In genomic region chr7:98772242-98772603, GRCh38 we compare ENCODE assay signal across 14 cellular contexts.
DNase-seq lines count a peak whose midpoint lies in the region; ATAC-seq and TF ChIP-seq lines count a peak whose summit lies in the region.
"Had no signal": no experiment of that assay in that cellular context is flagged by ENCODE, and none has a peak within 500 bp of the region (broad histone marks: within the 10 kb centered on the region; RNA-seq: fewer than 3 reads in every experiment).

No MANE protein-coding gene starts in this region.

- CTCF ChIA-PET in IMR-90 (lab: Yijun Ruan, JAX): no interaction called here

- no peak overlapping the region for H4K5ac ChIP-seq in IMR-90 (ENCODE audit: low read depth, low read length)

- H3K27ac ChIP-seq in IMR-90 (ENCODE audit: insufficient read depth, low read length) (no peak overlapping the region), iPS-18a (ENCODE audit: low read length) (no peak overlapping the region), temporal lobe (ENCODE audit: low read depth, low read length) (peak overlapping the region; percentile 18)
- H3K27ac ChIP-seq: foreskin keratinocyte, left ventricle myocardium inferior had no signal

- TF ChIP-seq CTCF in IMR-90 (conservative IDR thresholded peaks at IDR 0.05; ENCODE audit: low read depth, low read length) (no peak), HFFc6 (IDR thresholded peaks at IDR 0.05) (no peak)

- H3K9ac ChIP-seq in IMR-90 (ENCODE audit: low read depth, low read length) (no peak overlapping the region), iPS-18a (ENCODE audit: low read length) (peak overlapping the region; percentile 3)

- H4K91ac ChIP-seq in IMR-90 (ENCODE audit: insufficient read depth, low read depth, low read length): no peak overlapping the region

- H3K18ac ChIP-seq in IMR-90 (ENCODE audit: low read depth, low read length): no peak overlapping the region

- no TSS peak for BruUV-seq in IMR-90 (replicated peaks; lab: Mats Ljungman, UMichigan)

- no peak overlapping the region for H3K4me3 Mint-ChIP-seq in HFFc6
- H3K4me3 Mint-ChIP-seq: activated CD8-positive, alpha-beta T cell treated with anti-CD3 and anti-CD28 coated beads for 36 hours; activated T-helper 1 cell treated with anti-CD3 and anti-CD28 coated beads, Interleukin-12 subunit alpha, Interleukin-12 subunit beta, Interleukin-2, Interleukin-4 antibody, amounts not matched to agents 30 ng/mL and 10 ng/mL and 1 ng/mL, durations not matched to agents 14 hours and 24 hours and 36 hours had no signal

- H3K4me1 Mint-ChIP-seq in HFFc6 (ENCODE audit: low read depth): peaks cover 12% of the 10 kb centered on the region

- H2BK20ac ChIP-seq in IMR-90 (ENCODE audit: low read depth, low read length): no peak overlapping the region

- H3K56ac ChIP-seq in IMR-90 (ENCODE audit: extremely low read depth, insufficient read depth, low read length): no peak overlapping the region

- no peak overlapping the region for H3K4ac ChIP-seq in IMR-90 (ENCODE audit: low read depth, low read length)

- H3K36me3 Mint-ChIP-seq in HFFc6 (ENCODE audit: low read depth): no peaks in the 10 kb centered on the region

- WGBS in IMR-90 (ENCODE audit: extremely low coverage in 2 of 2, insufficient read length in 1 of 2), 2 experiments: 30% methylated on average over 6 of the region's 12 CpGs; no CpG with 5 or more reads in 1 of the 2 experiments

- no peak overlapping the region for H2AK5ac ChIP-seq in IMR-90 (ENCODE audit: low read depth, low read length)

- H3K4me3 ChIP-seq in IMR-90 (ENCODE audit: insufficient read depth, low read depth, low read length) (no peak overlapping the region), iPS-18a (ENCODE audit: low read length) (peak overlapping the region; percentile 51)
- H3K4me3 ChIP-seq: left ventricle myocardium inferior had no signal

- POLR2A ChIA-PET in IMR-90 (lab: Charles Lee; ENCODE audit: unreplicated experiment): no interaction called here

- H3K27ac Mint-ChIP-seq in HFFc6: no peak overlapping the region
- H3K27ac Mint-ChIP-seq: activated CD8-positive, alpha-beta T cell treated with anti-CD3 and anti-CD28 coated beads for 36 hours; activated T-helper 1 cell treated with anti-CD3 and anti-CD28 coated beads, Interleukin-12 subunit alpha, Interleukin-12 subunit beta, Interleukin-2, Interleukin-4 antibody, amounts not matched to agents 30 ng/mL and 10 ng/mL and 1 ng/mL, durations not matched to agents 14 hours and 24 hours and 36 hours had no signal

- peaks cover 5% of the 10 kb centered on the region; the same call in 1 of the 2 replicates for H3K4me1 ChIP-seq in IMR-90 (ENCODE audit: control insufficient read depth, insufficient read depth, low read length)
- peaks cover 26% of the 10 kb centered on the region for H3K4me1 ChIP-seq in iPS-18a (ENCODE audit: control insufficient read depth, low read depth, low read length)
- H3K4me1 ChIP-seq: foreskin keratinocyte, left ventricle myocardium inferior had no signal

- H2BK120ac ChIP-seq in IMR-90 (ENCODE audit: low read depth, low read length): no peak overlapping the region

- no peak for DNase-seq in IMR-90
- no peak for DNase-seq in activated T-cell treated with anti-CD3 and anti-CD28 coated beads, Interleukin-2, amount 50 U/mL, for 1 hour
- no peak for DNase-seq in HFFc6
- no peak for DNase-seq in SKM-1 (lab: John Stamatoyannopoulos, UW; ENCODE audit: unreplicated experiment)
- DNase-seq in stimulated activated naive CD4-positive, alpha-beta T cell (lab: John Stamatoyannopoulos, UW): no peak
- DNase-seq: activated CD8-positive, alpha-beta T cell treated with anti-CD3 and anti-CD28 coated beads for 36 hours; AML-193; foreskin keratinocyte; NCI-H1436 had no signal

- no peak overlapping the region for H2AK9ac ChIP-seq in IMR-90 (replicated peaks; ENCODE audit: low read depth, low read length, poor library complexity)

- no peak for TF ChIP-seq RAD21 in IMR-90 (IDR thresholded peaks at IDR 0.05; ENCODE audit: low read length)

- H3K14ac ChIP-seq in IMR-90 (replicated peaks; ENCODE audit: low read depth, low read length): no peak overlapping the region

- H3K23ac ChIP-seq in IMR-90 (ENCODE audit: low read depth, low read length): no peak overlapping the region

- H3K9me1 ChIP-seq in IMR-90 (ENCODE audit: insufficient read depth, low read length): no peaks in the 10 kb centered on the region

- no peak overlapping the region for H2AFZ ChIP-seq in IMR-90 (replicated peaks; ENCODE audit: low read length, poor library complexity)

- H2BK5ac ChIP-seq in IMR-90 (ENCODE audit: low read depth, low read length, poor library complexity, severe bottlenecking): no peak overlapping the region

- H3K9me3 Mint-ChIP-seq in HFFc6: no peaks in the 10 kb centered on the region
- H3K9me3 Mint-ChIP-seq: activated CD8-positive, alpha-beta T cell treated with anti-CD3 and anti-CD28 coated beads for 36 hours; activated T-helper 1 cell treated with anti-CD3 and anti-CD28 coated beads, Interleukin-12 subunit alpha, Interleukin-12 subunit beta, Interleukin-2, Interleukin-4 antibody, amounts not matched to agents 30 ng/mL and 10 ng/mL and 1 ng/mL, durations not matched to agents 14 hours and 24 hours and 36 hours had no signal

- dilution Hi-C loops in IMR-90 (cut with HindIII; ENCODE audit: low sequenced_read_pairs, unreplicated experiment): no loop called here

- H3K79me1 ChIP-seq in IMR-90 (ENCODE audit: low read depth in 1 of 2, low read length in 2 of 2): no peaks in the 10 kb centered on the region

- H4K20me1 ChIP-seq in IMR-90 (ENCODE audit: insufficient read depth, low read length): no peaks in the 10 kb centered on the region

- H3K9me3 ChIP-seq in IMR-90 (ENCODE audit: control insufficient read depth, insufficient read depth, low read length) (no peaks in the 10 kb centered on the region), iPS-18a (ENCODE audit: control insufficient read depth, low read depth, low read length) (no peaks in the 10 kb centered on the region)
- H3K9me3 ChIP-seq: left ventricle myocardium inferior had no signal

- H4K8ac ChIP-seq in IMR-90 (ENCODE audit: low read depth in 2 of 2, low read length in 2 of 2): no peak overlapping the region

- TF ChIP-seq POLR2A in IMR-90 (IDR thresholded peaks at IDR 0.05; ENCODE audit: low read depth, low read length): no peak

- in situ Hi-C loops in IMR-90 (cut with MboI; ENCODE audit: low sequenced_read_pairs): no loop called here

- intact Hi-C loops in IMR-90 (cut with micrococcal nuclease): no loop called here

- no peaks in the 10 kb centered on the region for H3K36me3 ChIP-seq in IMR-90 (ENCODE audit: control insufficient read depth, insufficient read depth, low read length)
- no peaks in the 10 kb centered on the region for H3K36me3 ChIP-seq in iPS-18a (ENCODE audit: control insufficient read depth, low read depth, low read length)
- H3K36me3 ChIP-seq: left ventricle myocardium inferior had no signal

- peak overlapping the region; percentile 27; the same call in 1 of the 2 replicates for H3K4me2 ChIP-seq in IMR-90 (ENCODE audit: low read depth, low read length)

- H3K27me3 Mint-ChIP-seq in HFFc6 (ENCODE audit: insufficient read depth): peaks cover 11% of the 10 kb centered on the region

- ATAC-seq in GM21515 (IDR thresholded peaks at IDR 0.05; ENCODE audit: unreplicated experiment) (peak; percentile 54), IMR-90 (ENCODE audit: low read depth) (no peak)
- ATAC-seq: activated CD8-positive, alpha-beta T cell treated with anti-CD3 and anti-CD28 coated beads for 36 hours had no signal

- H3K27me3 ChIP-seq in IMR-90 (ENCODE audit: control insufficient read depth, insufficient read depth, low read length) (no peaks in the 10 kb centered on the region), iPS-18a (ENCODE audit: control insufficient read depth, insufficient read depth, low read length) (peaks cover 9% of the 10 kb centered on the region)
- H3K27me3 ChIP-seq: foreskin keratinocyte had no signal

- no peak overlapping the region for H2BK15ac ChIP-seq in IMR-90 (ENCODE audit: low read depth, low read length)

TF ChIP-seq in IMR-90, 13 proteins besides CTCF, POLR2A, EP300 and RAD21:
- no peak for TF ChIP-seq ELK1 (IDR thresholded peaks at IDR 0.05; ENCODE audit: borderline replicate concordance, low read depth, low read length)
- TF ChIP-seq MAZ (IDR thresholded peaks at IDR 0.05; ENCODE audit: borderline replicate concordance, low read depth, low read length): no peak
- no peak for TF ChIP-seq RFX5 (IDR thresholded peaks at IDR 0.05; ENCODE audit: low read depth, low read length)
- TF ChIP-seq USF2 (IDR thresholded peaks at IDR 0.05; ENCODE audit: low read depth, low read length): no peak
- TF ChIP-seq SMC3 (IDR thresholded peaks at IDR 0.05; ENCODE audit: low read depth, low read length): no peak
- no peak for TF ChIP-seq BHLHE40 (IDR thresholded peaks at IDR 0.05; ENCODE audit: low read depth, low read length)
- TF ChIP-seq MAFK (IDR thresholded peaks at IDR 0.05; ENCODE audit: low read depth, low read length): no peak
- no peak for TF ChIP-seq FOS (IDR thresholded peaks at IDR 0.05; ENCODE audit: low read depth, low read length)
- no peak for TF ChIP-seq CHD1 (IDR thresholded peaks at IDR 0.05; ENCODE audit: low read depth, low read length)
- no peak for TF ChIP-seq CEBPB (IDR thresholded peaks at IDR 0.05; ENCODE audit: low read depth, low read length)
- TF ChIP-seq NFE2L2 (IDR thresholded peaks at IDR 0.05; ENCODE audit: low read depth, low read length): no peak
- no peak for TF ChIP-seq MXI1 (IDR thresholded peaks at IDR 0.05; ENCODE audit: borderline replicate concordance, low read depth, low read length)
- TF ChIP-seq RCOR1 (IDR thresholded peaks at IDR 0.05; ENCODE audit: insufficient replicate concordance, low read length): no peak
